ENCODE assay signal across 27 cellular contexts in the genomic region with DNA sequence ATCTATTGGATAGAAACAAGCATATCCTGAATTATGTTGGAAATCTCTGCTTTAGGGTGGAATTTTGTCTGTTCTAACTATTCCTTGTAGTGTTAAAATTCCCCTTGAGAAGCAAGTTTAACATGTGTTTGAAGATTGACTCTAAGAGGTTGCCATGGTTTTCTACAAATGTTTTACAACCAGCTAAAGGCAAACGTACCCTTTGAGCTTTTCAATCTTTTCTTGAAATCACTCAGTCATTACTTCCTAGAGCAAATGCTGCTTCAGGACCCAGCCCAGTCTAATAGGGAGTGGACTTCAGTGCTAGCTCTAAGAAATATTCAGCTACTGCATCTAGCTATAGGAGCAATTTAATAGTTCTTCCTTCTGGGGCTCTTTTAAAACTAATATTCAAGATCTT.
DNase-seq lines count a peak whose midpoint lies in the region; ATAC-seq, FAIRE-seq and TF ChIP-seq lines count a peak whose summit lies in the region.
"Had no signal": no experiment of that assay in that cellular context is flagged by ENCODE, and none has a peak within 500 bp of the region (broad histone marks: within the 10 kb centered on the region; RNA-seq: fewer than 3 reads in every experiment).

No MANE protein-coding gene starts in this region.

- no peaks in the 10 kb centered on the region for H3K79me2 ChIP-seq in astrocyte (ENCODE audit: insufficient read depth, low read length)

- peaks cover under 1% of the 10 kb centered on the region for H3K36me3 Mint-ChIP-seq in Caco-2 (ENCODE audit: insufficient read depth, unreplicated experiment)
- H3K36me3 Mint-ChIP-seq in astrocyte (ENCODE audit: low read depth, unreplicated experiment) = peaks cover 12% of the 10 kb centered on the region

- no peak for TF ChIP-seq CTCF in Caco-2 (IDR thresholded peaks at IDR 0.05; ENCODE audit: insufficient read depth in 1 of 2, low read depth in 1 of 2, low read length in 1 of 2, severe bottlenecking in 1 of 2, unreplicated experiment in 1 of 2)
- no peak for TF ChIP-seq CTCF in astrocyte (IDR thresholded peaks at IDR 0.05; ENCODE audit: insufficient read depth, low read depth, low read length)
- no peak for TF ChIP-seq CTCF in kidney (IDR thresholded peaks at IDR 0.05; ENCODE audit: borderline replicate concordance, extremely low read depth, insufficient read depth)
- TF ChIP-seq CTCF in testis (IDR thresholded peaks at IDR 0.05) = no peak

- H3K27ac ChIP-seq in astrocyte (ENCODE audit: low read depth, low read length) (no peak overlapping the region), kidney (ENCODE audit: low read depth in 2 of 2, low read length in 2 of 2) (no peak overlapping the region), testis (no peak overlapping the region)
- H3K27ac ChIP-seq: GM23248, PC-9, SJSA1 had no signal

- CTCF ChIA-PET in Caco-2 (lab: Charles Lee) = interaction anchor here (0.8 kb wide), 1 partner anchor 378 kb away, joined by 3 read pairs; no protein-coding TSS in a partner anchor

- no peak overlapping the region for H3K9ac ChIP-seq in astrocyte (ENCODE audit: low read length)
- no peak overlapping the region for H3K9ac ChIP-seq in kidney (ENCODE audit: low read length in 2 of 2)
- H3K9ac ChIP-seq: GM23248 had no signal

- intact Hi-C loops in Caco-2 (cut with micrococcal nuclease; ENCODE audit: unreplicated experiment) = loop anchor here (2.0 kb wide), 1 partner anchor 125 kb away; a partner anchor contains a TSS
- intact Hi-C loops in kidney (cut with DNase I) = no loop called here
- intact Hi-C loops in testis (cut with DNase I; ENCODE audit: low total_unique reads) = no loop called here

- H4K20me1 ChIP-seq in astrocyte (ENCODE audit: insufficient read depth, low read length) = no peaks in the 10 kb centered on the region

- no peak overlapping the region for H3K4me3 ChIP-seq in Caco-2 (ENCODE audit: low read depth, low read length)
- no peak overlapping the region for H3K4me3 ChIP-seq in astrocyte (ENCODE audit: insufficient read depth, low read depth, low read length)
- H3K4me3 ChIP-seq in kidney (ENCODE audit: low read length in 2 of 2) = no peak overlapping the region
- H3K4me3 ChIP-seq in testis = no peak overlapping the region
- H3K4me3 ChIP-seq: GM23248, PC-9, SJSA1 had no signal

- H3K9me3 ChIP-seq in Caco-2 (no peaks in the 10 kb centered on the region), astrocyte (ENCODE audit: insufficient read depth, low read depth, low read length) (no peaks in the 10 kb centered on the region), kidney (ENCODE audit: control insufficient read depth in 1 of 2, low read length in 2 of 2) (no peaks in the 10 kb centered on the region), testis (no peaks in the 10 kb centered on the region)
- H3K9me3 ChIP-seq: BE2C, SJSA1 had no signal

- ATAC-seq in HG02981 (IDR thresholded peaks at IDR 0.05; ENCODE audit: unreplicated experiment) (peak; percentile 65), GM19035 (IDR thresholded peaks at IDR 0.05; ENCODE audit: unreplicated experiment) (no peak), HG02970 (IDR thresholded peaks at IDR 0.05; ENCODE audit: low FRiP score, unreplicated experiment) (no peak)
- ATAC-seq: Right ventricle myocardium inferior had no signal

- TF ChIP-seq POLR2A in testis (IDR thresholded peaks at IDR 0.05) = no peak

- H3K36me3 ChIP-seq in Caco-2 (ENCODE audit: control insufficient read depth, insufficient read depth, low read length) = no peaks in the 10 kb centered on the region; the same call in 1 of the 2 replicates
- no peaks in the 10 kb centered on the region for H3K36me3 ChIP-seq in astrocyte (ENCODE audit: insufficient read depth, low read length)
- no peaks in the 10 kb centered on the region for H3K36me3 ChIP-seq in kidney (ENCODE audit: control insufficient read depth in 1 of 2, insufficient read depth in 2 of 2, low read length in 2 of 2)
- no peaks in the 10 kb centered on the region for H3K36me3 ChIP-seq in testis (ENCODE audit: low read depth, missing control alignments)
- H3K36me3 ChIP-seq: BE2C had no signal

- H3K4me1 ChIP-seq in Caco-2 = peaks cover 17% of the 10 kb centered on the region
- no peaks in the 10 kb centered on the region for H3K4me1 ChIP-seq in astrocyte (ENCODE audit: insufficient read depth, low read length)
- H3K4me1 ChIP-seq in kidney (ENCODE audit: control insufficient read depth in 1 of 2, insufficient read depth in 1 of 2, low read depth in 1 of 2, low read length in 2 of 2) = peaks cover 0 to 3% of the 10 kb centered on the region in 2 donors
- H3K4me1 ChIP-seq in testis = no peaks in the 10 kb centered on the region
- H3K4me1 ChIP-seq: BE2C, SJSA1 had no signal

- peak; percentile 43 for FAIRE-seq in astrocyte (lab: Jason Lieb, UNC)
- FAIRE-seq in kidney (lab: Jason Lieb, UNC) = peak; percentile 49
- FAIRE-seq: GM18507, GM19239 had no signal

- no peaks in the 10 kb centered on the region for H3K27me3 Mint-ChIP-seq in Caco-2 (ENCODE audit: insufficient read depth, unreplicated experiment)
- no peaks in the 10 kb centered on the region for H3K27me3 Mint-ChIP-seq in astrocyte (ENCODE audit: low read depth, unreplicated experiment)
- H3K27me3 Mint-ChIP-seq: CD8-positive, alpha-beta memory T cell had no signal

- peak overlapping the region; percentile 79 for H3K27ac Mint-ChIP-seq in Caco-2 (ENCODE audit: unreplicated experiment)
- H3K27ac Mint-ChIP-seq in astrocyte (ENCODE audit: unreplicated experiment) = no peak overlapping the region

- DNase-seq in Caco-2 (peak in 1 of 2 experiments; percentile 52), astrocyte (ENCODE audit: low read depth) (no peak), kidney (no peak), testis (no peak), NCI-H526 treated with DMSO at 0.1 percent for 48 hours (lab: John Stamatoyannopoulos, UW) (no peak)
- DNase-seq: 8988T; ACHN; BE2C; Calu3; CD8-positive, alpha-beta memory T cell; DMS153; GM23248; H9; KBM-7; MV-4-11; NCI-H2029; NCI-H446 treated with DMSO at 0.1 percent for 48 hours; NCI-H526; PC-9 had no signal

- H3K27me3 ChIP-seq in Caco-2 (replicated peaks; ENCODE audit: control insufficient read depth, insufficient read depth, low read length) = no peaks in the 10 kb centered on the region
- H3K27me3 ChIP-seq in astrocyte (ENCODE audit: insufficient read depth, low read length) = no peaks in the 10 kb centered on the region
- H3K27me3 ChIP-seq in testis = no peaks in the 10 kb centered on the region
- H3K27me3 ChIP-seq: BE2C, SJSA1 had no signal

- POLR2A ChIA-PET in Caco-2 (lab: Charles Lee) = interaction anchor here (0.5 to 1.0 kb wide), 2 partner anchors 35 to 119 kb away, joined by 4 to 7 read pairs; a partner anchor contains a TSS

- WGBS in testis, 2 donors = 84 to 91% methylated on average over 1 of the region's 1 CpG

- H3K9me3 Mint-ChIP-seq in Caco-2 (ENCODE audit: unreplicated experiment) (no peaks in the 10 kb centered on the region), astrocyte (ENCODE audit: unreplicated experiment) (no peaks in the 10 kb centered on the region)
- H3K9me3 Mint-ChIP-seq: CD14-positive monocyte; CD8-positive, alpha-beta memory T cell had no signal

- H2AFZ ChIP-seq in astrocyte (ENCODE audit: low read depth, low read length) = no peak overlapping the region
- H2AFZ ChIP-seq: GM23248, PC-9 had no signal

- TSS peak; percentile 24 for BruUV-seq in Caco-2 (replicated peaks; lab: Mats Ljungman, UMichigan)

- peaks cover 9% of the 10 kb centered on the region for H3K4me1 Mint-ChIP-seq in Caco-2 (ENCODE audit: low read depth, unreplicated experiment)
- no peaks in the 10 kb centered on the region for H3K4me1 Mint-ChIP-seq in astrocyte (ENCODE audit: low read depth, unreplicated experiment)
- H3K4me1 Mint-ChIP-seq: CD14-positive monocyte; CD8-positive, alpha-beta memory T cell had no signal

- H3K4me2 ChIP-seq in astrocyte (ENCODE audit: low read length) = no peak overlapping the region
- H3K4me2 ChIP-seq: PC-9 had no signal

- peak overlapping the region; percentile 13 for H3K4me3 Mint-ChIP-seq in Caco-2 (ENCODE audit: unreplicated experiment)
- H3K4me3 Mint-ChIP-seq in astrocyte (ENCODE audit: unreplicated experiment) = no peak overlapping the region
- H3K4me3 Mint-ChIP-seq: CD14-positive monocyte; CD8-positive, alpha-beta memory T cell; H9 had no signal
